8 cellular contexts compared by ENCODE assay signal in the genomic region with DNA sequence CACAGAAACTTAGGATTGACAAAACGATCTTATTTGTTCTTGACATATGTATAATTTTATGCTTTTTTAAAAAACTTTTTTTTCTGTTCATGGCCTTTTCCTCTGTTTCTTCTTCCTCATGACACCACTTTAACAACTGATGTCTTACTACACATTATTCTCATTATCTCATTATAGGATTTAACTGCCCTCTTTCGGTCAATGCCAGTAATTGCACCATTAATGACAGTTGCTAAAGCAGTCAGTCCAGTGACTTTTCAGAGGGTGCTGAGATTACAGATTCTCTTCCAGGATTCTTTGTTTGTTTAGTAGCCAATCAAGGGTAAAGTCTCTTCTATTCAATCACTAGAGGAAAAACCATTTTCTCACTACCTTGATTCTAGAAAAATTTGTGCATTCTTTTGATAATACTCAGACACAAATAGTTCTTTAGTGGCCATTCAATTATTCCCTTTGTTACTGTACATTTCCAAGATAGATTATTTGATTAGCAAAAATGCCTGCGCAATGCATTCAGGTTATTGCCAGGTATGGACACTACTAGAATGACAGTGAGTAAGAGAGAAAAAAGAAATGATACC. TPM values are rescaled to one million over a fixed set of nuclear protein-coding genes. Genes with fewer than 3 reads are reported as not detected.
DNase-seq lines count a peak whose midpoint lies in the region; ATAC-seq, FAIRE-seq and TF ChIP-seq lines count a peak whose summit lies in the region.

No MANE protein-coding gene starts in this region.

- in situ Hi-C loops in KBM-7 (cut with MboI; ENCODE audit: low pct_unique_long_range_greater_than_20kb, low sequenced_read_pairs): loop anchor here (25.0 kb wide), 1 partner anchor 377 kb away; a partner anchor contains a TSS

- intact Hi-C loops in mucosa of descending colon (cut with DNase I, micrococcal nuclease): no loop called here

- peak; percentile 35 for TF ChIP-seq CTCF in mucosa of descending colon (IDR thresholded peaks at IDR 0.05)

- no peaks in the 10 kb centered on the region for H3K9me3 Mint-ChIP-seq in activated T-cell treated with anti-CD3 and anti-CD28 coated beads, Interleukin-2, amount 50 U/mL, for 4 hours

- no peak for DNase-seq in activated T-cell treated with anti-CD3 and anti-CD28 coated beads, Interleukin-2, amount 50 U/mL, for 4 hours
- no peak for DNase-seq in activated T-cell treated with anti-CD3 and anti-CD28 coated beads, Interleukin-2, amount 50 U/mL, for 48 hours
- DNase-seq in KBM-7 (peak; percentile 60), RCC 7860 (ENCODE audit: low spot score) (peak; percentile 33), mucosa of descending colon (peak in 1 of 3 donors; percentile 30)

- H3K27me3 Mint-ChIP-seq in activated T-cell treated with anti-CD3 and anti-CD28 coated beads, Interleukin-2, amount 50 U/mL, for 4 hours (ENCODE audit: low read depth): no peaks in the 10 kb centered on the region

- peaks cover 13% of the 10 kb centered on the region for H3K36me3 Mint-ChIP-seq in activated T-cell treated with anti-CD3 and anti-CD28 coated beads, Interleukin-2, amount 50 U/mL, for 4 hours (ENCODE audit: insufficient read depth)

- no peaks in the 10 kb centered on the region for H3K36me3 ChIP-seq in mucosa of descending colon (ENCODE audit: low read depth)

- peak; percentile 70 for FAIRE-seq in RCC 7860 (lab: Jason Lieb, UNC)
- peak; percentile 98 for FAIRE-seq in endometrium (lab: Jason Lieb, UNC)

- H3K4me3 Mint-ChIP-seq in activated T-cell treated with anti-CD3 and anti-CD28 coated beads, Interleukin-2, amount 50 U/mL, for 4 hours: no peak overlapping the region

- no peaks in the 10 kb centered on the region for H3K4me1 ChIP-seq in mucosa of descending colon (ENCODE audit: low read depth)

- H3K9me3 ChIP-seq in mucosa of descending colon: no peaks in the 10 kb centered on the region

- H3K4me3 ChIP-seq in mucosa of descending colon: no peak overlapping the region

- peak; percentile 57 to 71 for ATAC-seq in activated T-cell treated with anti-CD3 and anti-CD28 coated beads, Interleukin-2, amount 50 U/mL, for 4 hours
- ATAC-seq in mucosa of descending colon: peak; percentile 63
- ATAC-seq in GM19397 (IDR thresholded peaks at IDR 0.05; ENCODE audit: unreplicated experiment): no peak
- no peak for ATAC-seq in HG03342 (IDR thresholded peaks at IDR 0.05; ENCODE audit: unreplicated experiment)

- peaks cover 60% of the 10 kb centered on the region for H3K4me1 Mint-ChIP-seq in activated T-cell treated with anti-CD3 and anti-CD28 coated beads, Interleukin-2, amount 50 U/mL, for 4 hours (ENCODE audit: low read depth)

RNA-seq across cellular contexts. Expression of a gene that starts 50.1 kb away (rescaled TPM):
- total RNA-seq in activated T-cell treated with anti-CD3 and anti-CD28 coated beads, Interleukin-2, amount 50 U/mL, for 4 hours: 1 to 10 TPM; 2.3 to 7.6 (median 5.4) TPM
- 1 to 10 TPM; 1.1 to 4.1 (median 3.0) TPM for total RNA-seq in mucosa of descending colon

Comparison
In these comparisons a context has a peak if more than half of its experiments do, and no peak if none do; other contexts are left out.
1. ATAC-seq: peak in activated T-cell treated with anti-CD3 and anti-CD28 coated beads, Interleukin-2, amount 50 U/mL, for 4 hours (2 of 2) and mucosa of descending colon (single experiment); none in GM19397 (single experiment) and HG03342 (single experiment).
2. DNase-seq: peak in KBM-7 (single experiment) and RCC 7860 (single experiment); none in activated T-cell treated with anti-CD3 and anti-CD28 coated beads, Interleukin-2, amount 50 U/mL, for 4 hours (single experiment) and activated T-cell treated with anti-CD3 and anti-CD28 coated beads, Interleukin-2, amount 50 U/mL, for 48 hours (0 of 2).